ENCODE assay signal across 22 cellular contexts in genomic region chr2:43777306-43777926, GRCh38. TPM values are rescaled to one million over a fixed set of nuclear protein-coding genes. Genes with fewer than 3 reads are reported as not detected.
DNase-seq lines count a peak whose midpoint lies in the region.
"Had no signal": no experiment of that assay in that cellular context is flagged by ENCODE, and none has a peak within 500 bp of the region (broad histone marks: within the 10 kb centered on the region; RNA-seq: fewer than 3 reads in every experiment).

No MANE protein-coding gene starts in this region.

- H3K36me3 Mint-ChIP-seq in activated naive CD8-positive, alpha-beta T cell treated with anti-CD3 and anti-CD28 coated beads for 36 hours, result peaks cover 5% of the 10 kb centered on the region

- H3K9me3 Mint-ChIP-seq in activated naive CD8-positive, alpha-beta T cell treated with anti-CD3 and anti-CD28 coated beads for 36 hours, result no peaks in the 10 kb centered on the region
- H3K9me3 Mint-ChIP-seq: CD4-positive, alpha-beta T cell had no signal

- peak; percentile 60 for DNase-seq in activated CD8-positive, alpha-beta memory T cell treated with anti-CD3 and anti-CD28 coated beads, Interleukin-2, amount 50 U/mL, for 48 hours
- no peak for DNase-seq in activated CD8-positive, alpha-beta memory T cell treated with anti-CD3 and anti-CD28 coated beads for 24 hours
- peak; percentile 41 for DNase-seq in stimulated activated CD4-positive, alpha-beta T cell treated with anti-CD3 and anti-CD28 coated beads, Interleukin-15, amount 100 ng/mL, for 24 hours
- no peak for DNase-seq in stimulated activated CD4-positive, alpha-beta T cell treated with anti-CD3 and anti-CD28 coated beads, Interleukin-4, amount 100 ng/mL, for 1 hour
- DNase-seq in activated naive CD8-positive, alpha-beta T cell treated with anti-CD3 and anti-CD28 coated beads for 36 hours, result peak; percentile 4
- peak; percentile 63 for DNase-seq in stimulated activated CD8-positive, alpha-beta memory T cell treated with anti-CD3 and anti-CD28 coated beads, Interleukin-4, amount 100 ng/mL, for 48 hours
- DNase-seq in DMS114 treated with DMSO at 0.1 percent for 48 hours (lab: John Stamatoyannopoulos, UW; ENCODE audit: unreplicated experiment) (no peak), germinal center (ENCODE audit: low spot score) (no peak)
- DNase-seq: AML-193; CD4-positive, alpha-beta T cell; DMS53; GM23248; H7; Karpas-422; NCI-H1092 treated with DMSO at 0.1 percent for 48 hours; NCI-H1436; NCI-H187; NCI-H2081 treated with DMSO at 0.1 percent for 48 hours; NCI-H2171; NCI-H524; NCI-H774; SIG-M5 had no signal

- no peaks in the 10 kb centered on the region for H3K27me3 Mint-ChIP-seq in activated naive CD8-positive, alpha-beta T cell treated with anti-CD3 and anti-CD28 coated beads for 36 hours
- H3K27me3 Mint-ChIP-seq: CD4-positive, alpha-beta T cell had no signal

- H3K4me1 Mint-ChIP-seq in activated naive CD8-positive, alpha-beta T cell treated with anti-CD3 and anti-CD28 coated beads for 36 hours, result peaks cover 16% of the 10 kb centered on the region

- no peak overlapping the region for H3K27ac Mint-ChIP-seq in activated naive CD8-positive, alpha-beta T cell treated with anti-CD3 and anti-CD28 coated beads for 36 hours
- H3K27ac Mint-ChIP-seq: CD4-positive, alpha-beta T cell had no signal

- no peak overlapping the region for H3K4me3 Mint-ChIP-seq in activated naive CD8-positive, alpha-beta T cell treated with anti-CD3 and anti-CD28 coated beads for 36 hours
- H3K4me3 Mint-ChIP-seq: CD4-positive, alpha-beta T cell had no signal

RNA-seq across cellular contexts. Expression of gene DYNC2LI1, which starts 3.6 kb away (rescaled TPM):
- total RNA-seq in activated naive CD8-positive, alpha-beta T cell treated with anti-CD3 and anti-CD28 coated beads for 36 hours, result 1 to 10 TPM; 9.6 to 10.0 TPM

Comparison
In these comparisons a context has a peak if more than half of its experiments do, and no peak if none do; other contexts are left out.
1. DNase-seq: peak in activated CD8-positive, alpha-beta memory T cell treated with anti-CD3 and anti-CD28 coated beads, Interleukin-2, amount 50 U/mL, for 48 hours (single experiment), stimulated activated CD4-positive, alpha-beta T cell treated with anti-CD3 and anti-CD28 coated beads, Interleukin-15, amount 100 ng/mL, for 24 hours (single experiment), activated naive CD8-positive, alpha-beta T cell treated with anti-CD3 and anti-CD28 coated beads for 36 hours (single experiment) and stimulated activated CD8-positive, alpha-beta memory T cell treated with anti-CD3 and anti-CD28 coated beads, Interleukin-4, amount 100 ng/mL, for 48 hours (single experiment); none in activated CD8-positive, alpha-beta memory T cell treated with anti-CD3 and anti-CD28 coated beads for 24 hours (single experiment), stimulated activated CD4-positive, alpha-beta T cell treated with anti-CD3 and anti-CD28 coated beads, Interleukin-4, amount 100 ng/mL, for 1 hour (single experiment), DMS114 treated with DMSO at 0.1 percent for 48 hours (single experiment) and germinal center (single experiment).